1 cellular context compared by ENCODE assay signal in genomic region chr4:113762061-113762850, GRCh38.
TF ChIP-seq lines count a peak whose summit lies in the region.

No MANE protein-coding gene starts in this region.

TF ChIP-seq in GM12878, 131 proteins besides CTCF, POLR2A, EP300 and RAD21 (continued from another document and continues in another):
- TF ChIP-seq ZNF592 (IDR thresholded peaks at IDR 0.05) (no peak), LARP7 (IDR thresholded peaks at IDR 0.05) (peak; percentile 74; the same call in 1 of the 2 replicates), NKRF (conservative IDR thresholded peaks at IDR 0.05) (peak; percentile 69), NFXL1 (IDR thresholded peaks at IDR 0.05; ENCODE audit: borderline replicate concordance) (no peak), ZNF217 (IDR thresholded peaks at IDR 0.05) (no peak), BRCA1 (IDR thresholded peaks at IDR 0.05; ENCODE audit: low read depth, low read length) (peak; percentile 68), E4F1 (IDR thresholded peaks at IDR 0.05; ENCODE audit: borderline replicate concordance, partially characterized antibody) (no peak), BCLAF1 (IDR thresholded peaks at IDR 0.05) (no peak), NR2C2 (IDR thresholded peaks at IDR 0.05; ENCODE audit: borderline replicate concordance, control insufficient read depth, insufficient read length, low read depth) (no peak), HSF1 (IDR thresholded peaks at IDR 0.05; ENCODE audit: low read depth, low read length) (no peak), IRF5 (IDR thresholded peaks at IDR 0.05; ENCODE audit: borderline replicate concordance) (peak; percentile 84; the same call in 1 of the 2 replicates), ZNF207 (IDR thresholded peaks at IDR 0.05; ENCODE audit: borderline replicate concordance) (0 out of 2 replicates have a peak, but pooled peaks have one; percentile 22), STAT3 (IDR thresholded peaks at IDR 0.05; ENCODE audit: low read depth, low read length) (0 out of 2 replicates have a peak, but pooled peaks have one; percentile 20), SREBF2 (IDR thresholded peaks at IDR 0.05; ENCODE audit: low read length) (no peak), ZNF24 (IDR thresholded peaks at IDR 0.05) (no peak; the same call in 1 of the 2 replicates), ATF3 (IDR thresholded peaks at IDR 0.05; ENCODE audit: borderline replicate concordance, extremely low read depth, low read depth, low read length) (peak; percentile 77; the same call in 1 of the 2 replicates), ZNF384 (IDR thresholded peaks at IDR 0.05; ENCODE audit: borderline replicate concordance, low read depth, low read length) (peak; percentile 2; the same call in 1 of the 2 replicates), HDAC6 (IDR thresholded peaks at IDR 0.05; ENCODE audit: unreplicated experiment) (no peak), RELA (IDR thresholded peaks at IDR 0.05; ENCODE audit: borderline replicate concordance, partially characterized antibody) (peak; percentile 58), DPF2 (IDR thresholded peaks at IDR 0.05) (no peak; the same call in 1 of the 2 replicates), POLR2AphosphoS5 (IDR thresholded peaks at IDR 0.05; ENCODE audit: low read length) (peak; percentile 95), RELB (IDR thresholded peaks at IDR 0.05; ENCODE audit: low read depth) (peak; percentile 82), SRF (IDR thresholded peaks at IDR 0.05; ENCODE audit: low read depth in 2 of 2, low read length in 2 of 2) (0 out of 4 replicates have a peak, but pooled peaks of 1 of the 2 experiments have one; percentile 5), PBX3 (IDR thresholded peaks at IDR 0.05; ENCODE audit: insufficient replicate concordance, low read depth, low read length) (peak; percentile 13), MAX (IDR thresholded peaks at IDR 0.05; ENCODE audit: low read depth, low read length) (peak; percentile 78), ZBTB33 (IDR thresholded peaks at IDR 0.05) (no peak), MEF2A (IDR thresholded peaks at IDR 0.05; ENCODE audit: insufficient read depth, low read depth, low read length) (0 out of 2 replicates have a peak, but pooled peaks have one; percentile 15), FOS (IDR thresholded peaks at IDR 0.05; ENCODE audit: borderline replicate concordance, extremely low read depth, insufficient read length) (peak; percentile 38), BCL11A (IDR thresholded peaks at IDR 0.05; ENCODE audit: low read depth, low read length) (peak; percentile 27; the same call in 1 of the 2 replicates), ELK1 (IDR thresholded peaks at IDR 0.05; ENCODE audit: low read depth, low read length) (0 out of 2 replicates have a peak, but pooled peaks have one; percentile 53), TCF12 (IDR thresholded peaks at IDR 0.05; ENCODE audit: low read depth, low read length) (0 out of 2 replicates have a peak, but pooled peaks have one; percentile 34), FOXM1 (IDR thresholded peaks at IDR 0.05; ENCODE audit: low read depth, low read length) (no peak; the same call in 1 of the 2 replicates)
